ENCODE assay signal across 12 cellular contexts in the genomic region with DNA sequence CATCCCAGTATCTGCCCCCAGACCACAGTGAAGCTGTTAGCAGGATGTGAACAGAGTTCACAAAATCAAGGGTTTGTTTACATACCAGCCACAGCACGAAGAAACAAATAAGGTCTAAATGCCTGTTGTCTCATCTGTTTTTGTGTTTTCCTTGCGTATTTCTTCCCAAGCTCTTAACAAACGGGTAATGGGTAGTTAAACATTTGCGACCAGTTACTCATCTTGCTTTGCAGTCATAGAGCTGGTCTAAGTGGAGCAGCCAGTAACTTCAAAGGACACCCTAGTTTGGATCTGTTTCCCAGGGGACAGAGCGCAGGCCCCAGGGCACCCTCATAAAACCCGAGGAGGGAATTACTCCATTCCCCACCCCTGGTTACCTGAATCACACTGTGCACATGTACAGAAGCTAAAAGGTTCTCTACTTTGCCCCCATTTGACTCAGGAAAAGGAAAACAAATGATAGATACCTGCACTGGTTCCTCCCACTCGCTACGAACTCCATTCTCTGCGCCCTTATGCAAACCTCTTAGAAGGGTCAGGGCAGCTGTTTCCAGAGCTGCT.
DNase-seq lines count a peak whose midpoint lies in the region.
"Had no signal": no experiment of that assay in that cellular context is flagged by ENCODE, and none has a peak within 500 bp of the region (broad histone marks: within the 10 kb centered on the region; RNA-seq: fewer than 3 reads in every experiment).

No MANE protein-coding gene starts in this region.

- H3K9ac ChIP-seq in trophoblast cell (ENCODE audit: low read length) = no peak overlapping the region
- H3K9ac ChIP-seq: KMS-11 had no signal

- no CpG with 5 or more reads among the region's 9 CpGs for WGBS in trophoblast cell (ENCODE audit: extremely low coverage, insufficient coverage, insufficient read length)

- H3K4ac ChIP-seq in trophoblast cell (ENCODE audit: low read depth, low read length) = no peak overlapping the region

- H4K8ac ChIP-seq in trophoblast cell (ENCODE audit: low read depth, low read length) = no peak overlapping the region

- peak overlapping the region; percentile 66 for H4K91ac ChIP-seq in trophoblast cell (ENCODE audit: low read depth, low read length)

- peaks cover 19 to 34% of the 10 kb centered on the region in 2 experiments for H3K4me1 ChIP-seq in trophoblast cell (ENCODE audit: control insufficient read depth in 1 of 2, insufficient read depth in 2 of 2, low read length in 2 of 2)

- intact Hi-C loops in posterior cingulate gyrus (cut with DNase I) = no loop called here

- peak overlapping the region; percentile 64 for H2BK5ac ChIP-seq in trophoblast cell (ENCODE audit: low read depth, low read length, poor library complexity)

- H2BK12ac ChIP-seq in trophoblast cell (ENCODE audit: low read length) = peak overlapping the region; percentile 37

- no peak overlapping the region for H3K14ac ChIP-seq in trophoblast cell (ENCODE audit: low read length)

- H3K9me3 ChIP-seq in trophoblast cell (ENCODE audit: insufficient read depth, low read depth, low read length) = no peaks in the 10 kb centered on the region
- H3K9me3 ChIP-seq: tibial nerve had no signal

- peak overlapping the region; percentile 90 for H3K27ac ChIP-seq in trophoblast cell (ENCODE audit: low read depth, low read length)
- H3K27ac ChIP-seq: KMS-11 had no signal

- H4K12ac ChIP-seq in trophoblast cell (ENCODE audit: low read depth, low read length) = no peak overlapping the region

- no peak overlapping the region for H2AK5ac ChIP-seq in trophoblast cell (ENCODE audit: low read length)

- in situ Hi-C loops in Caki2 (cut with HindIII; ENCODE audit: low pct_unique_long_range_greater_than_20kb, low sequenced_read_pairs) = no loop called here

- no peaks in the 10 kb centered on the region for H3K36me3 ChIP-seq in trophoblast cell (ENCODE audit: control insufficient read depth in 1 of 2, insufficient read depth in 2 of 2, low read length in 2 of 2)
- H3K36me3 ChIP-seq: tibial nerve had no signal

- no peak overlapping the region for H2AFZ ChIP-seq in trophoblast cell (ENCODE audit: insufficient read depth, low read length, poor library complexity)

- peaks cover 31% of the 10 kb centered on the region for H3K79me1 ChIP-seq in trophoblast cell (ENCODE audit: low read length)

- DNase-seq in Caki2 (ENCODE audit: low read depth) (peak; percentile 54), NCI-H526 treated with DMSO at 0.1 percent for 48 hours (lab: John Stamatoyannopoulos, UW) (peak; percentile 54), fibroblast of peridontal ligament (ENCODE audit: extremely low read depth) (peak; percentile 55), trophoblast cell (peak; percentile 66 to 68), NK-92 (lab: John Stamatoyannopoulos, UW; ENCODE audit: unreplicated experiment) (no peak), posterior cingulate gyrus (no peak)
- DNase-seq in activated CD4-positive, alpha-beta T cell treated with anti-CD3 and anti-CD28 coated beads, Interleukin-2, amount 50 U/mL, for 1 hour = no peak
- no peak for DNase-seq in central memory CD4-positive, alpha-beta T cell
- DNase-seq: activated naive CD8-positive, alpha-beta T cell treated with anti-CD3 and anti-CD28 coated beads, Interleukin-2, amount 10 ng/mL, durations not matched to agents 7 days and 5 days; NCI-H2081 had no signal

- no peak overlapping the region for H2BK120ac ChIP-seq in trophoblast cell (ENCODE audit: insufficient read depth, low read length, poor library complexity)

- H3K27me3 ChIP-seq in trophoblast cell (ENCODE audit: insufficient read depth, low read length) = no peaks in the 10 kb centered on the region
- H3K27me3 ChIP-seq: tibial nerve had no signal

- no peak overlapping the region for H3K23ac ChIP-seq in trophoblast cell (ENCODE audit: low read length)

- no peak overlapping the region for H3K18ac ChIP-seq in trophoblast cell (ENCODE audit: low read length)

- H3K4me2 ChIP-seq in trophoblast cell (ENCODE audit: low read length) = peak overlapping the region; percentile 39
- H3K4me2 ChIP-seq: KMS-11 had no signal

- peaks cover 5% of the 10 kb centered on the region for H3K79me2 ChIP-seq in trophoblast cell (ENCODE audit: control insufficient read depth, insufficient read depth, low read length, poor library complexity)

- H3K4me3 ChIP-seq in trophoblast cell (ENCODE audit: low read depth, low read length) = no peak overlapping the region
- H3K4me3 ChIP-seq: tibial nerve had no signal

Comparison
In these comparisons a context has a peak if more than half of its experiments do, and no peak if none do; other contexts are left out.
1. DNase-seq: peak in Caki2 (single experiment), NCI-H526 treated with DMSO at 0.1 percent for 48 hours (single experiment), fibroblast of peridontal ligament (single experiment) and trophoblast cell (2 of 2); none in NK-92 (single experiment), activated CD4-positive, alpha-beta T cell treated with anti-CD3 and anti-CD28 coated beads, Interleukin-2, amount 50 U/mL, for 1 hour (single experiment), posterior cingulate gyrus (0 of 10) and central memory CD4-positive, alpha-beta T cell (single experiment).